ENCODE assay signal across 1 cellular context in genomic region chr9:130935660-130936271, GRCh38.
TF ChIP-seq lines count a peak whose summit lies in the region.

No MANE protein-coding gene starts in this region.

TF ChIP-seq in GM12878, 131 proteins besides CTCF, POLR2A, EP300 and RAD21:
- TF ChIP-seq SMARCA5 (IDR thresholded peaks at IDR 0.05) (0 out of 2 replicates have a peak, but pooled peaks have one; percentile 45), FOXM1 (IDR thresholded peaks at IDR 0.05; ENCODE audit: low read depth, low read length) (no peak), RFX5 (IDR thresholded peaks at IDR 0.05; ENCODE audit: low read depth, low read length) (no peak), RUNX3 (IDR thresholded peaks at IDR 0.05; ENCODE audit: low read length) (no peak), GATAD2B (conservative IDR thresholded peaks at IDR 0.05; ENCODE audit: low read depth) (no peak), IKZF1 (conservative IDR thresholded peaks at IDR 0.05) (no peak), SUZ12 (IDR thresholded peaks at IDR 0.05; ENCODE audit: unreplicated experiment) (no peak), NR2F1 (conservative IDR thresholded peaks at IDR 0.05) (no peak), USF1 (IDR thresholded peaks at IDR 0.05; ENCODE audit: borderline replicate concordance, extremely low read length, insufficient read depth, low read depth, low read length) (peak; percentile 25), JUNB (IDR thresholded peaks at IDR 0.05) (no peak)
TF ChIP-seq in GM12878: peak in this region for 2.
